Comparison of ENCODE assay signal across 8 cellular contexts in the genomic region with DNA sequence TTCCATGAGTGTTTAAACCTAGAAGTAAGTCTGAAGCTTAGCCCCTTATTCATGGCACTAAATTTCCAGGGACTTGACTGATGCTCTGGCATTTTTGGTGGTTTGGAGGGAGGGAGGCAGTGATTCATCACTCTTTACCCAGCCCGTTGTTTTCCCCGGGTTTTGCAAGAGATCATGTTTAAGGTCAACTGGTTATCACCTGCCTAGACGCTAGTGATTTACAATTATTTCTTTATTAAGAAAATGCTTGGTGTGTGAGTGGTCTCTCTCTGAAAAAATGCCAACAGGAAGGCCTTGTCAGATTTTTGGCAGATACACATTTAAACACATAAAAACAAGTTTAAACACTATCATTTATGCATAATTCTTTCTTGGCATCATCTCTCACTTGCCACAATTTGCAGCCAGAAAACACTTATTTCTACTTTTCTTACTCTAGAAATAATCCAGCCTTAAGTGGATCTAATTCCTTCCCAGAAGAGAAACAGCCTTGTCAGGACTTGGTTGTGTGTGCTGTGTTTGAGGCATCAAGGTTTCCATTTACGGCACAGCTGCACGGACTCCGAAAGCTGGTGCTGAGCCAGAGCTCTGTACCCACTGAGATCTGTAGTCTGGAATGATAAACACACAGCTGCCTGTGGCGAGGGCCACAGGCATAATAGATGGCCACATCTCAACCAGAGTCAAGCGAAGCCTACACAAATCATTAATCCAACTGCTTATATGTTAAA.
DNase-seq lines count a peak whose midpoint lies in the region; ATAC-seq, FAIRE-seq and TF ChIP-seq lines count a peak whose summit lies in the region.

No MANE protein-coding gene starts in this region.

- peaks cover 2 to 31% (median 11%) of the 10 kb centered on the region in 5 donors for H3K9me3 Mint-ChIP-seq in CD8-positive, alpha-beta memory T cell
- peaks cover 0 to 10% of the 10 kb centered on the region in 2 donors for H3K9me3 Mint-ChIP-seq in effector memory CD8-positive, alpha-beta T cell

- H3K36me3 ChIP-seq in SJCRH30 = no peaks in the 10 kb centered on the region
- H3K36me3 ChIP-seq in CD8-positive, alpha-beta memory T cell (ENCODE audit: insufficient read depth, low read length) = no peaks in the 10 kb centered on the region

- no peaks in the 10 kb centered on the region for H3K36me3 Mint-ChIP-seq in CD8-positive, alpha-beta memory T cell
- no peaks in the 10 kb centered on the region for H3K36me3 Mint-ChIP-seq in effector memory CD8-positive, alpha-beta T cell (ENCODE audit: insufficient read depth)

- no peak overlapping the region for H3K4me3 Mint-ChIP-seq in CD8-positive, alpha-beta memory T cell
- no peak overlapping the region for H3K4me3 Mint-ChIP-seq in effector memory CD8-positive, alpha-beta T cell

- peak; percentile 53 for DNase-seq in HTR-8/SVneo (ENCODE audit: insufficient read length, low spot score)
- peak; percentile 88 to 94 for DNase-seq in SJCRH30
- DNase-seq in foreskin fibroblast = peak; percentile 94 to 95
- DNase-seq in omental fat pad (ENCODE audit: low spot score) = no peak
- DNase-seq in CD1c-positive myeloid dendritic cell (ENCODE audit: extremely low spot score) = no peak
- no peak for DNase-seq in CD8-positive, alpha-beta memory T cell
- no peak for DNase-seq in effector memory CD8-positive, alpha-beta T cell

- POLR2A ChIA-PET in CD8-positive, alpha-beta memory T cell (lab: Charles Lee) = no interaction called here

- peak; percentile 51 for FAIRE-seq in HTR-8/SVneo (lab: Jason Lieb, UNC)

- no peaks in the 10 kb centered on the region for H3K4me1 Mint-ChIP-seq in CD8-positive, alpha-beta memory T cell
- no peaks in the 10 kb centered on the region for H3K4me1 Mint-ChIP-seq in effector memory CD8-positive, alpha-beta T cell (ENCODE audit: low read depth in 2 of 2)

- H3K4me1 ChIP-seq in SJCRH30 = peaks cover 47% of the 10 kb centered on the region
- no peaks in the 10 kb centered on the region for H3K4me1 ChIP-seq in CD8-positive, alpha-beta memory T cell (ENCODE audit: insufficient read depth, low read length)

- H3K4me3 ChIP-seq in SJCRH30 = peak overlapping the region; percentile 47
- no peak overlapping the region for H3K4me3 ChIP-seq in foreskin fibroblast (ENCODE audit: low read depth in 1 of 2, low read length in 2 of 2)
- no peak overlapping the region for H3K4me3 ChIP-seq in CD8-positive, alpha-beta memory T cell (ENCODE audit: low read length)

- H3K9me3 ChIP-seq in SJCRH30 (replicated peaks) = no peaks in the 10 kb centered on the region
- H3K9me3 ChIP-seq in CD8-positive, alpha-beta memory T cell (ENCODE audit: low read length) = no peaks in the 10 kb centered on the region

- no peaks in the 10 kb centered on the region for H3K27me3 ChIP-seq in SJCRH30
- H3K27me3 ChIP-seq in CD8-positive, alpha-beta memory T cell (ENCODE audit: insufficient read depth, low read length, poor library complexity, severe bottlenecking) = no peaks in the 10 kb centered on the region

- TF ChIP-seq CTCF in foreskin fibroblast (IDR thresholded peaks at IDR 0.05; ENCODE audit: low read depth, low read length) (no peak), omental fat pad (IDR thresholded peaks at IDR 0.05) (no peak)

- H3K27me3 Mint-ChIP-seq in CD8-positive, alpha-beta memory T cell = no peaks in the 10 kb centered on the region
- H3K27me3 Mint-ChIP-seq in effector memory CD8-positive, alpha-beta T cell = no peaks in the 10 kb centered on the region

- no peak overlapping the region for H3K27ac Mint-ChIP-seq in CD8-positive, alpha-beta memory T cell
- no peak overlapping the region for H3K27ac Mint-ChIP-seq in effector memory CD8-positive, alpha-beta T cell

- CTCF ChIA-PET in CD8-positive, alpha-beta memory T cell (lab: Charles Lee) = no interaction called here

- H3K27ac ChIP-seq in SJCRH30 = peak overlapping the region; percentile 93
- no peak overlapping the region for H3K27ac ChIP-seq in CD8-positive, alpha-beta memory T cell (ENCODE audit: low read depth, low read length)

- ATAC-seq in omental fat pad (ENCODE audit: low FRiP score) = peak; percentile 86
- ATAC-seq in HG02973 (IDR thresholded peaks at IDR 0.05; ENCODE audit: unreplicated experiment) = no peak
- no peak for ATAC-seq in effector memory CD8-positive, alpha-beta T cell (replicated peaks)

Comparison
In these comparisons a context has a peak if more than half of its experiments do, and no peak if none do; other contexts are left out.
1. DNase-seq: peak in HTR-8/SVneo (single experiment), SJCRH30 (2 of 2) and foreskin fibroblast (2 of 2); none in omental fat pad (single experiment), CD1c-positive myeloid dendritic cell (single experiment), CD8-positive, alpha-beta memory T cell (0 of 5) and effector memory CD8-positive, alpha-beta T cell (0 of 3).